ENCODE assay signal across 9 cellular contexts in genomic region chr1:27960762-27961645, GRCh38. TPM values are rescaled to one million over a fixed set of nuclear protein-coding genes. Genes with fewer than 3 reads are reported as not detected.
A peak's percentile ranks its signal among the peaks of the same experiment; 100 is the strongest.
DNase-seq lines count a peak whose midpoint lies in the region; ATAC-seq and TF ChIP-seq lines count a peak whose summit lies in the region.
"Had no signal": no experiment of that assay in that cellular context is flagged by ENCODE, and none has a peak within 500 bp of the region (broad histone marks: within the 10 kb centered on the region; RNA-seq: fewer than 3 reads in every experiment).

No MANE protein-coding gene starts in this region.

- H3K9ac ChIP-seq in mucosa of stomach (ENCODE audit: low read length): peak overlapping the region; percentile 88

- ATAC-seq in GM18873 (IDR thresholded peaks at IDR 0.05; ENCODE audit: low FRiP score, unreplicated experiment) (no peak), GM18858 (IDR thresholded peaks at IDR 0.05; ENCODE audit: unreplicated experiment) (no peak)

- no peak for TF ChIP-seq CTCF in 22Rv1 (IDR thresholded peaks at IDR 0.05)

- no peaks in the 10 kb centered on the region for H3K27me3 ChIP-seq in mucosa of stomach (ENCODE audit: control insufficient read depth, insufficient read depth, low read length)

- H3K4me3 ChIP-seq in mucosa of stomach (ENCODE audit: low read length): peak overlapping the region; percentile 86

- H3K4me1 ChIP-seq in mucosa of stomach (ENCODE audit: control insufficient read depth, insufficient read depth, low read length): peaks cover 30% of the 10 kb centered on the region

- H3K36me3 ChIP-seq in mucosa of stomach (ENCODE audit: control insufficient read depth, insufficient read depth, low read length): peaks cover 3% of the 10 kb centered on the region

- H3K27ac ChIP-seq in 22Rv1: peak overlapping the region; percentile 76

- peak; percentile 23 for DNase-seq in HT1080 (ENCODE audit: low read depth)
- peak; percentile 63 for DNase-seq in cerebellum (ENCODE audit: low spot score)
- DNase-seq in DMS79 (lab: John Stamatoyannopoulos, UW): no peak
- no peak for DNase-seq in medulla oblongata (ENCODE audit: extremely low spot score)
- DNase-seq: T-helper 9 cell had no signal

- no peaks in the 10 kb centered on the region for H3K9me3 ChIP-seq in mucosa of stomach (ENCODE audit: control insufficient read depth, low read length)

RNA-seq across cellular contexts. Expression of gene XKR8, which starts 1.2 kb away (rescaled TPM):
- 5.5 and 9.4 TPM in 2 replicates for total RNA-seq in HT1080 (2014; rRNA removed; shearing (Covaris generic))
- 13.7 and 13.9 TPM in 2 replicates for polyA plus RNA-seq in HT1080 (2015; cell fraction: cytosol; rRNA removed)
- 8.6 and 11.4 TPM in 2 replicates for polyA plus RNA-seq in HT1080 (2015; cell fraction: nucleus; rRNA removed)
- 3.4 TPM for total RNA-seq in cerebellum

RNA-seq across cellular contexts. Expression of gene SMPDL3B, which starts 26.2 kb away (rescaled TPM):
- total RNA-seq in HT1080 (2014; rRNA removed; shearing (Covaris generic)): 0.34 and 0.60 TPM in 2 replicates
- 0.62 and 0.77 TPM in 2 replicates for polyA plus RNA-seq in HT1080 (2015; cell fraction: cytosol; rRNA removed)
- polyA plus RNA-seq in HT1080 (2015; cell fraction: nucleus; rRNA removed): 1.3 and 1.4 TPM in 2 replicates
- 0.73 TPM for total RNA-seq in cerebellum

RNA-seq across cellular contexts. Expression of gene RPA2, which starts 46.6 kb away (rescaled TPM):
- total RNA-seq in HT1080 (2014; rRNA removed; shearing (Covaris generic)): 85.5 and 109 TPM in 2 replicates
- polyA plus RNA-seq in HT1080 (2015; cell fraction: cytosol; rRNA removed): 61.6 and 68.9 TPM in 2 replicates
- polyA plus RNA-seq in HT1080 (2015; cell fraction: nucleus; rRNA removed): 43.8 and 45.0 TPM in 2 replicates
- 43.6 TPM for total RNA-seq in cerebellum

Comparison
In these comparisons a context has a peak if more than half of its experiments do, and no peak if none do; other contexts are left out.
1. DNase-seq: peak in HT1080 (single experiment) and cerebellum (single experiment); none in DMS79 (single experiment) and medulla oblongata (single experiment).